25 cellular contexts compared by ENCODE assay signal in the genomic region with DNA sequence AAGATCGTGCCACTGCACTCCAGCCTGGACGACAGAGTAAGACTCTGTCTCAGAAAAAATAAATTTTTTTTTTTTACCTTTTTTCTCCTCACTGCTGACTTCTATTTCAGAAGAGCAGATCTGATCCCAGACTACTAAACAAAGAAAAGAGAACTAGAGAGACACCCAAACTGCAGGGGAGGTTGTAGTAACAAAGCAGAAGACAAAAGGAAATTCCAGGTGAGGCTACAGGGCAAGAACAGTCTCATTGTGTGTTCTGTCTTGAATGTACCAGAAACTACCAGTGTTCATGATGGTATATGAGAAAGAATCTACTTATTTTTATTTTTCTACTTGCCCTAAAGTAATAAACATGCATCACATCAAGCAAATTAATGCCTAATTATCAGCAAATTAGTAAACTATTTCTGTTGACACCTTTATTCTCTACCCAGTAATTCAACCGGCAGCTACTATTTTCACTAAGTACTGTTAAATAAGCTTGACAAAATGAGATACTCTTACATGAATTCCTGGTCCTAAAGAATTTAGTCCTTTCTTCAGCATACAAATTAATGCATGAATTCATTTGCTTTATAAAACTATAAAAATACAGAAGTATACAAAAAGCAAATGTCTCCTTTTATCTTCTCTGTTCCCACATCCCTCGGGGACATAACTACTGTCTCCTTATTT. TPM values are rescaled to one million over a fixed set of nuclear protein-coding genes. Genes with fewer than 3 reads are reported as not detected.
DNase-seq lines count a peak whose midpoint lies in the region; ATAC-seq and TF ChIP-seq lines count a peak whose summit lies in the region.
"Had no signal": no experiment of that assay in that cellular context is flagged by ENCODE, and none has a peak within 500 bp of the region (broad histone marks: within the 10 kb centered on the region; RNA-seq: fewer than 3 reads in every experiment).

No MANE protein-coding gene starts in this region.

- H3K36me3 Mint-ChIP-seq in CD4-positive, CD25-positive, alpha-beta regulatory T cell, result peaks cover 6% of the 10 kb centered on the region
- peaks cover 0 to 10% (median 2%) of the 10 kb centered on the region in 3 donors for H3K36me3 Mint-ChIP-seq in CD8-positive, alpha-beta memory T cell
- H3K36me3 Mint-ChIP-seq in T-cell (peaks cover 14% of the 10 kb centered on the region), mesothelial cell of epicardium (no peaks in the 10 kb centered on the region)

- H3K4me1 Mint-ChIP-seq in CD4-positive, CD25-positive, alpha-beta regulatory T cell, result peaks cover 46 to 86% (median 63%) of the 10 kb centered on the region in 4 donors
- peaks cover 70 to 85% (median 73%) of the 10 kb centered on the region in 3 donors for H3K4me1 Mint-ChIP-seq in CD8-positive, alpha-beta memory T cell
- H3K4me1 Mint-ChIP-seq in T-cell, result peaks cover 73 to 84% (median 84%) of the 10 kb centered on the region in 3 donors
- H3K4me1 Mint-ChIP-seq in mesothelial cell of epicardium, result peaks cover 15% of the 10 kb centered on the region

- H3K27ac ChIP-seq in CD4-positive, CD25-positive, alpha-beta regulatory T cell (ENCODE audit: insufficient read depth, low read length, poor library complexity, severe bottlenecking), result no peak overlapping the region
- no peak overlapping the region for H3K27ac ChIP-seq in CD8-positive, alpha-beta memory T cell (ENCODE audit: low read depth, low read length)
- H3K27ac ChIP-seq: ovary, Peyer's patch, right atrium auricular region, SJCRH30, spleen, thyroid gland had no signal

- H3K27me3 ChIP-seq in CD4-positive, CD25-positive, alpha-beta regulatory T cell (ENCODE audit: control insufficient read depth, insufficient read depth, low read length), result no peaks in the 10 kb centered on the region
- no peaks in the 10 kb centered on the region for H3K27me3 ChIP-seq in CD8-positive, alpha-beta memory T cell (ENCODE audit: insufficient read depth, low read length, poor library complexity, severe bottlenecking)
- H3K27me3 ChIP-seq: ovary, Peyer's patch, right atrium auricular region, SJCRH30, spleen, thyroid gland had no signal

- H3K9me3 ChIP-seq in CD4-positive, CD25-positive, alpha-beta regulatory T cell (ENCODE audit: control insufficient read depth in 2 of 2, low read length in 2 of 2), result no peaks in the 10 kb centered on the region
- no peaks in the 10 kb centered on the region for H3K9me3 ChIP-seq in CD8-positive, alpha-beta memory T cell (ENCODE audit: low read length)
- H3K9me3 ChIP-seq: ovary, Peyer's patch, right atrium auricular region, SJCRH30, spleen, thyroid gland had no signal

- no peaks in the 10 kb centered on the region for H3K27me3 Mint-ChIP-seq in CD4-positive, CD25-positive, alpha-beta regulatory T cell
- H3K27me3 Mint-ChIP-seq in CD8-positive, alpha-beta memory T cell, result no peaks in the 10 kb centered on the region
- no peaks in the 10 kb centered on the region for H3K27me3 Mint-ChIP-seq in T-cell
- no peaks in the 10 kb centered on the region for H3K27me3 Mint-ChIP-seq in mesothelial cell of epicardium (ENCODE audit: low read depth)
- H3K27me3 Mint-ChIP-seq: activated CD8-positive, alpha-beta memory T cell treated with anti-CD3 and anti-CD28 coated beads, Interleukin-2, amount 10 ng/mL, durations not matched to agents 7 days and 5 days; brain had no signal

- no peak for ATAC-seq in CD4-positive, CD25-positive, alpha-beta regulatory T cell (ENCODE audit: low read depth in 2 of 2)
- ATAC-seq in T-cell (replicated peaks in 1 of 4) (no peak), GM18502 (IDR thresholded peaks at IDR 0.05; ENCODE audit: poor library complexity, unreplicated experiment) (no peak)
- ATAC-seq: activated CD8-positive, alpha-beta memory T cell treated with anti-CD3 and anti-CD28 coated beads, Interleukin-2, amount 10 ng/mL, durations not matched to agents 7 days and 5 days had no signal

- H3K27ac Mint-ChIP-seq in CD4-positive, CD25-positive, alpha-beta regulatory T cell, result peak overlapping the region in 1 of 3 donors; percentile 13
- H3K27ac Mint-ChIP-seq in CD8-positive, alpha-beta memory T cell, result peak overlapping the region in 5 of 8 donors; percentile 15 to 85 (median 52)
- H3K27ac Mint-ChIP-seq in T-cell, result peak overlapping the region; percentile 59 to 64
- H3K27ac Mint-ChIP-seq in mesothelial cell of epicardium, result peak overlapping the region; percentile 25
- H3K27ac Mint-ChIP-seq: activated CD8-positive, alpha-beta memory T cell treated with anti-CD3 and anti-CD28 coated beads, Interleukin-2, amount 10 ng/mL, durations not matched to agents 7 days and 5 days had no signal

- H3K4me1 ChIP-seq in CD4-positive, CD25-positive, alpha-beta regulatory T cell (ENCODE audit: control insufficient read depth, insufficient read depth, low read length, poor library complexity, severe bottlenecking), result peaks cover 51% of the 10 kb centered on the region
- H3K4me1 ChIP-seq in CD8-positive, alpha-beta memory T cell (ENCODE audit: insufficient read depth, low read length), result peaks cover 52% of the 10 kb centered on the region
- H3K4me1 ChIP-seq: Peyer's patch had no signal

- POLR2A ChIA-PET in CD8-positive, alpha-beta memory T cell (lab: Charles Lee), result no interaction called here
- POLR2A ChIA-PET in T-cell (lab: Charles Lee), result interaction anchor here in 1 of 2 donors (0.7 kb wide), 1 partner anchor 42 kb away, joined by 5 read pairs; no protein-coding TSS in a partner anchor

- no peak for TF ChIP-seq CTCF in mesothelial cell of epicardium (IDR thresholded peaks at IDR 0.05; ENCODE audit: unreplicated experiment)

- peak overlapping the region; percentile 11 for H3K4me3 ChIP-seq in CD4-positive, CD25-positive, alpha-beta regulatory T cell (ENCODE audit: low read depth, low read length)
- no peak overlapping the region for H3K4me3 ChIP-seq in CD8-positive, alpha-beta memory T cell (ENCODE audit: low read length)
- H3K4me3 ChIP-seq: ovary, Peyer's patch, right atrium auricular region, SJCRH30, spleen, thyroid gland had no signal

- H3K4me3 Mint-ChIP-seq in CD4-positive, CD25-positive, alpha-beta regulatory T cell, result peak overlapping the region in 3 of 4 donors; percentile 4 to 39 (median 12)
- H3K4me3 Mint-ChIP-seq in CD8-positive, alpha-beta memory T cell, result peak overlapping the region in 5 of 7 donors; percentile 1 to 53 (median 15)
- H3K4me3 Mint-ChIP-seq in T-cell (peak overlapping the region in 1 of 3 donors; percentile 26), mesothelial cell of epicardium (no peak overlapping the region)
- H3K4me3 Mint-ChIP-seq: activated CD8-positive, alpha-beta memory T cell treated with anti-CD3 and anti-CD28 coated beads, Interleukin-2, amount 10 ng/mL, durations not matched to agents 7 days and 5 days; brain; CD14-positive monocyte; HFFc6 had no signal

- DNase-seq in CD4-positive, CD25-positive, alpha-beta regulatory T cell, result no peak
- DNase-seq in CD8-positive, alpha-beta memory T cell, result no peak
- DNase-seq in T-cell (no peak), mesothelial cell of epicardium (ENCODE audit: low spot score in 2 of 2, unreplicated experiment in 2 of 2) (no peak), anterior cingulate cortex (lab: John Stamatoyannopoulos, UW) (no peak), mesenteric fat pad (ENCODE audit: low spot score) (no peak)
- no peak for DNase-seq in stimulated activated CD4-positive, alpha-beta T cell treated with anti-CD3 and anti-CD28 coated beads, Interleukin-4, amount 100 ng/mL, for 4 hours
- DNase-seq: activated CD8-positive, alpha-beta memory T cell treated with anti-CD3 and anti-CD28 coated beads, Interleukin-2, amount 10 ng/mL, durations not matched to agents 7 days and 5 days; DMS 273 treated with DMSO at 0.1 percent for 48 hours; NCI-H1417; NCI-H510A treated with DMSO at 0.1 percent for 48 hours; NK-92 treated with Interleukin-12 subunit alpha and Interleukin-12 subunit beta, amount 100 ng/mL, for 24 hours; ovary; Peyer's patch; SJCRH30; spleen; stimulated activated CD4-positive, alpha-beta T cell treated with anti-CD3 and anti-CD28 coated beads, Interleukin-4, amount 100 ng/mL, for 1 hour; stimulated activated naive CD4-positive, alpha-beta T cell treated with Interleukin-2 at 50 U/mL for 16 hours; T-helper 1 cell; thyroid gland had no signal

- peaks cover 3% of the 10 kb centered on the region for H3K36me3 ChIP-seq in CD4-positive, CD25-positive, alpha-beta regulatory T cell (ENCODE audit: control insufficient read depth, insufficient read depth, low read length)
- H3K36me3 ChIP-seq in CD8-positive, alpha-beta memory T cell (ENCODE audit: insufficient read depth, low read length), result no peaks in the 10 kb centered on the region
- H3K36me3 ChIP-seq: ovary, Peyer's patch, right atrium auricular region, spleen, thyroid gland had no signal

- peaks cover 0 to 2% (median 0%) of the 10 kb centered on the region in 7 donors for H3K9me3 Mint-ChIP-seq in CD4-positive, CD25-positive, alpha-beta regulatory T cell
- no peaks in the 10 kb centered on the region for H3K9me3 Mint-ChIP-seq in CD8-positive, alpha-beta memory T cell
- H3K9me3 Mint-ChIP-seq in T-cell (no peaks in the 10 kb centered on the region), mesothelial cell of epicardium (peaks cover 3% of the 10 kb centered on the region)
- H3K9me3 Mint-ChIP-seq: HFFc6 had no signal

- CTCF ChIA-PET in CD8-positive, alpha-beta memory T cell (lab: Charles Lee), result no interaction called here
- CTCF ChIA-PET in T-cell (lab: Charles Lee), result no interaction called here

RNA-seq across cellular contexts. Expression of a gene that starts 40.6 kb away (rescaled TPM):
- 192 TPM for total RNA-seq in CD4-positive, CD25-positive, alpha-beta regulatory T cell
- polyA plus RNA-seq in CD4-positive, CD25-positive, alpha-beta regulatory T cell, result 10 to 100 TPM; 52.6 to 63.4 (median 56.1) TPM
- 10 to 100 TPM; 39.9 to 43.0 TPM for total RNA-seq in CD8-positive, alpha-beta memory T cell
- polyA plus RNA-seq in CD8-positive, alpha-beta memory T cell, result 88.6 TPM
- total RNA-seq in T-cell (100 to 1,000 TPM in 2 of 5 donors, 10 to 100 TPM in 3; 70.4 to 151 (median 79.1) TPM), mesothelial cell of epicardium (68.3 to 71.5 TPM (median 68.7 TPM) in 3 replicates), mesenteric fat pad (25.2 TPM)

RNA-seq across cellular contexts. Expression of a gene that starts 41.0 kb away (rescaled TPM):
- total RNA-seq in CD4-positive, CD25-positive, alpha-beta regulatory T cell, result 30.8 TPM
- polyA plus RNA-seq in CD4-positive, CD25-positive, alpha-beta regulatory T cell, result 10 to 100 TPM; 60.2 to 82.0 (median 78.4) TPM
- 10 to 100 TPM; 26.3 to 29.0 TPM for total RNA-seq in CD8-positive, alpha-beta memory T cell
- polyA plus RNA-seq in CD8-positive, alpha-beta memory T cell, result 63.0 TPM
- total RNA-seq in T-cell (10 to 100 TPM; 32.2 to 44.0 (median 39.8) TPM), mesothelial cell of epicardium (25.9 to 37.8 TPM (median 30.2 TPM) in 3 replicates), mesenteric fat pad (31.2 TPM)
